ENCODE assay signal across 13 cellular contexts in genomic region chrX:1462110-1462509, GRCh38. TPM values are rescaled to one million over a fixed set of nuclear protein-coding genes. Genes with fewer than 3 reads are reported as not detected.
DNase-seq lines count a peak whose midpoint lies in the region; ATAC-seq, FAIRE-seq and TF ChIP-seq lines count a peak whose summit lies in the region.
"Had no signal": no experiment of that assay in that cellular context is flagged by ENCODE, and none has a peak within 500 bp of the region (broad histone marks: within the 10 kb centered on the region; RNA-seq: fewer than 3 reads in every experiment).

No MANE protein-coding gene starts in this region.

- TF ChIP-seq POLR2A in heart left ventricle (IDR thresholded peaks at IDR 0.05) (no peak), spleen (IDR thresholded peaks at IDR 0.05) (no peak)

- H3K4me1 ChIP-seq in heart left ventricle (peaks cover 0 to 43% (median under 1%) of the 10 kb centered on the region in 12 donors), spleen (peaks cover 9 to 50% (median 49%) of the 10 kb centered on the region in 6 donors)

- H3K27ac ChIP-seq in heart left ventricle (peak overlapping the region in 10 of 12 donors; percentile 19 to 90 (median 69)), spleen (peak overlapping the region in 7 of 8 donors; percentile 29 to 90 (median 71))

- peak overlapping the region; percentile 11 for H3K27ac Mint-ChIP-seq in activated B cell treated with CpG ODN at 0.5 μM for 24 hours

- no peaks in the 10 kb centered on the region for H3K9me3 Mint-ChIP-seq in activated B cell treated with CpG ODN at 0.5 μM for 24 hours

- H3K27me3 Mint-ChIP-seq in activated B cell treated with CpG ODN at 0.5 μM for 24 hours = no peaks in the 10 kb centered on the region

- ATAC-seq in heart left ventricle = no peak
- no peak for ATAC-seq in left ventricle myocardium superior
- no peak for ATAC-seq in activated B cell treated with CpG ODN at 0.5 μM for 24 hours (ENCODE audit: low read depth)
- no peak for ATAC-seq in left colon
- ATAC-seq: GM12878 had no signal

- FAIRE-seq in endometrium (lab: Jason Lieb, UNC) = peak; percentile 91
- FAIRE-seq: GM12878 had no signal

- no peak overlapping the region for H3K4me3 ChIP-seq in heart left ventricle
- H3K4me3 ChIP-seq in spleen = no peak overlapping the region
- H3K4me3 ChIP-seq: GM12878, mucosa of descending colon had no signal

- POLR2A ChIA-PET in activated B cell treated with CpG ODN at 0.5 μM for 24 hours (lab: Charles Lee) = no interaction called here

- H3K9me3 ChIP-seq in heart left ventricle = no peaks in the 10 kb centered on the region
- H3K9me3 ChIP-seq in spleen = no peaks in the 10 kb centered on the region
- H3K9me3 ChIP-seq: mucosa of descending colon had no signal

- peaks cover 46% of the 10 kb centered on the region for H3K36me3 Mint-ChIP-seq in activated B cell treated with CpG ODN at 0.5 μM for 24 hours (ENCODE audit: low read depth)

- intact Hi-C loops in heart left ventricle (cut with DNase I) = loop anchor here in 5 of 10 donors (2.0 to 10.0 kb wide), 3 partner anchors 25 to 115 kb away; no protein-coding TSS in a partner anchor
- intact Hi-C loops in left ventricle myocardium superior (cut with micrococcal nuclease) = no loop called here
- intact Hi-C loops in activated B cell treated with CpG ODN at 0.5 μM for 24 hours (cut with micrococcal nuclease) = no loop called here
- intact Hi-C loops in spleen (cut with DNase I; ENCODE audit: low total_unique reads) = loop anchor here (10.0 kb wide), 1 partner anchor 73 kb away; the partner anchor contains the start of gene P2RY8
- intact Hi-C loops in left colon (cut with DNase I, micrococcal nuclease) = no loop called here

- peaks cover 0 to 4% (median 0%) of the 10 kb centered on the region in 9 donors for H3K36me3 ChIP-seq in heart left ventricle
- H3K36me3 ChIP-seq in spleen = peaks cover 0 to 35% (median 14%) of the 10 kb centered on the region in 6 donors

- CTCF ChIA-PET in activated B cell treated with CpG ODN at 0.5 μM for 24 hours (lab: Charles Lee) = no interaction called here

- no peak overlapping the region for H3K4me3 Mint-ChIP-seq in activated B cell treated with CpG ODN at 0.5 μM for 24 hours

- peaks cover 56% of the 10 kb centered on the region for H3K4me1 Mint-ChIP-seq in activated B cell treated with CpG ODN at 0.5 μM for 24 hours

- DNase-seq in heart left ventricle (no peak), left ventricle myocardium superior (no peak), activated B cell treated with CpG ODN at 0.5 μM for 24 hours (no peak), spleen (no peak), HUDEP-2 (lab: John Stamatoyannopoulos, UW; ENCODE audit: unreplicated experiment in 76 of 76) (no peak), left colon (no peak)
- DNase-seq in stimulated activated naive CD4-positive, alpha-beta T cell (lab: John Stamatoyannopoulos, UW) = no peak
- DNase-seq: GDM1, NCI-H2171 treated with DMSO at 0.1 percent for 48 hours, NCI-H82 had no signal

- H3K27me3 ChIP-seq in heart left ventricle (peaks cover 0 to 8% (median 0%) of the 10 kb centered on the region in 9 donors), spleen (replicated peaks in 1 of 7) (no peaks in the 10 kb centered on the region)

- TF ChIP-seq CTCF in heart left ventricle (IDR thresholded peaks at IDR 0.05) = no peak
- TF ChIP-seq CTCF in activated B cell treated with CpG ODN at 0.5 μM for 24 hours (IDR thresholded peaks at IDR 0.05) = no peak
- no peak for TF ChIP-seq CTCF in spleen (IDR thresholded peaks at IDR 0.05 in 8 of 11, conservative IDR thresholded peaks at IDR 0.05 in 3 of 11)

RNA-seq across cellular contexts. Expression of gene ASMTL, which starts 9.4 kb away (rescaled TPM):
- total RNA-seq in heart left ventricle (10 to 100 TPM; 25.3 to 44.6 (median 29.1) TPM), left ventricle myocardium superior (34.3 TPM), activated B cell treated with CpG ODN at 0.5 μM for 24 hours (49.2 and 52.1 TPM in 2 replicates), spleen (10 to 100 TPM; 21.3 to 35.5 (median 27.9) TPM), left colon (10 to 100 TPM; 14.6 to 19.9 TPM)
- polyA plus RNA-seq in heart left ventricle (10 to 100 TPM; 20.2 to 42.3 TPM), spleen (10 to 100 TPM; 25.0 to 28.8 (median 26.6) TPM)
